Comparison of ENCODE assay signal across 8 cellular contexts in genomic region chr3:17645074-17645698, GRCh38.
A peak's percentile ranks its signal among the peaks of the same experiment; 100 is the strongest.
DNase-seq lines count a peak whose midpoint lies in the region; ATAC-seq, FAIRE-seq and TF ChIP-seq lines count a peak whose summit lies in the region.

No MANE protein-coding gene starts in this region.

- POLR2A ChIA-PET in H1 (lab: Charles Lee; ENCODE audit: partially characterized antibody): no interaction called here

- no peak overlapping the region for H3K14ac ChIP-seq in H1 (ENCODE audit: insufficient read length)

- H3K4me1 ChIP-seq in OCI-LY1 (ENCODE audit: insufficient read depth, low read length, severe bottlenecking): no peaks in the 10 kb centered on the region
- no peaks in the 10 kb centered on the region; a peak in 1 of 7 replicates for H3K4me1 ChIP-seq in H1 (replicated peaks in 1 of 4; ENCODE audit: control insufficient read depth in 3 of 4, insufficient read depth in 4 of 4, low read length in 3 of 4)

- H2AFZ ChIP-seq in OCI-LY1 (ENCODE audit: low read length) (no peak overlapping the region), H1 (ENCODE audit: low read length) (no peak overlapping the region)

- H3K9me3 ChIP-seq in OCI-LY1 (ENCODE audit: low read length): no peaks in the 10 kb centered on the region
- no peaks in the 10 kb centered on the region for H3K9me3 ChIP-seq in H1 (ENCODE audit: insufficient read depth in 2 of 2, low read depth in 1 of 2, low read length in 1 of 2)
- no peaks in the 10 kb centered on the region for H3K9me3 ChIP-seq in MG63

- no peak for TF ChIP-seq EP300 in H1 (IDR thresholded peaks at IDR 0.05; ENCODE audit: borderline replicate concordance in 1 of 2, low read depth in 2 of 2, low read length in 2 of 2)

- TF ChIP-seq CTCF in OCI-LY1 (IDR thresholded peaks at IDR 0.05; ENCODE audit: low read length) (peak; percentile 65), H1 (IDR thresholded peaks at IDR 0.05; ENCODE audit: control extremely low read depth in 1 of 3, insufficient read depth in 1 of 3, low read depth in 1 of 3, low read length in 3 of 3) (peak in 2 of 3 experiments; percentile 53 to 60; a peak in 2 of 4 replicates)

- no peak for TF ChIP-seq POLR2A in H1 (IDR thresholded peaks at IDR 0.05; ENCODE audit: control extremely low read depth in 1 of 2, low read depth in 2 of 2, low read length in 2 of 2)

- H3K79me1 ChIP-seq in H1 (ENCODE audit: low read depth, low read length): no peaks in the 10 kb centered on the region; the same call in 1 of the 2 replicates

- no peaks in the 10 kb centered on the region for H3K23me2 ChIP-seq in H1 (ENCODE audit: low read depth, low read length)

- H2BK20ac ChIP-seq in H1 (ENCODE audit: low read length): no peak overlapping the region

- H3K18ac ChIP-seq in H1 (ENCODE audit: extremely low read depth, low read length): no peak overlapping the region

- H3K36me3 ChIP-seq in OCI-LY1 (ENCODE audit: insufficient read depth, low read length) (no peaks in the 10 kb centered on the region), H1 (ENCODE audit: control insufficient read depth in 2 of 4, insufficient read depth in 4 of 4, low read length in 3 of 4) (no peaks in the 10 kb centered on the region), MG63 (no peaks in the 10 kb centered on the region)

- H3K9me2 ChIP-seq in OCI-LY1 (ENCODE audit: low read depth, low read length): no peaks in the 10 kb centered on the region

- H3K27me3 ChIP-seq in OCI-LY1 (ENCODE audit: insufficient read depth, low read length) (no peaks in the 10 kb centered on the region), H1 (replicated peaks in 1 of 4; ENCODE audit: control insufficient read depth in 3 of 4, extremely low read depth in 1 of 4, insufficient read depth in 3 of 4, low read length in 3 of 4) (no peaks in the 10 kb centered on the region), MG63 (no peaks in the 10 kb centered on the region)

- H3K79me2 ChIP-seq in OCI-LY1 (ENCODE audit: insufficient read depth, low read length) (0 out of 2 replicates have a peak, but pooled peaks cover 6% of the 10 kb centered on the region), H1 (ENCODE audit: control insufficient read depth in 1 of 2, insufficient read depth in 2 of 2, low read length in 2 of 2) (no peaks in the 10 kb centered on the region)

- no peak overlapping the region for H3K23ac ChIP-seq in H1 (ENCODE audit: insufficient read length)

- DNase-seq in COR-L47 (lab: John Stamatoyannopoulos, UW) (peak; percentile 22), HT-29 (ENCODE audit: low spot score) (peak; percentile 68), H1 (ENCODE audit: low read depth in 1 of 2, low spot score in 2 of 2) (no peak), midbrain (lab: John Stamatoyannopoulos, UW) (peak; percentile 76), MG63 (no peak)

- H3K4me2 ChIP-seq in OCI-LY1 (ENCODE audit: low read length) (no peak overlapping the region), H1 (ENCODE audit: insufficient read depth in 1 of 2, low read depth in 2 of 2, low read length in 2 of 2) (no peak overlapping the region)

- no peak for ATAC-seq in GM19397 (IDR thresholded peaks at IDR 0.05; ENCODE audit: unreplicated experiment)
- no peak for ATAC-seq in GM19035 (IDR thresholded peaks at IDR 0.05; ENCODE audit: unreplicated experiment)

- no peak overlapping the region for H2BK12ac ChIP-seq in H1 (ENCODE audit: low read depth, low read length)

- H2AK5ac ChIP-seq in H1 (ENCODE audit: low read depth, low read length): no peak overlapping the region

- no peaks in the 10 kb centered on the region for H4K20me1 ChIP-seq in OCI-LY1 (ENCODE audit: insufficient read depth, low read length)
- H4K20me1 ChIP-seq in H1 (replicated peaks in 1 of 2; ENCODE audit: control insufficient read depth in 1 of 2, insufficient read depth in 2 of 2, low read length in 2 of 2): no peaks in the 10 kb centered on the region

- H3K56ac ChIP-seq in H1 (replicated peaks; ENCODE audit: insufficient read length, low read depth, low read length): no peak overlapping the region

- no peak overlapping the region for H3K4ac ChIP-seq in H1 (replicated peaks; ENCODE audit: insufficient read length, low read depth, low read length)

- no peak overlapping the region for H4K91ac ChIP-seq in H1 (replicated peaks; ENCODE audit: insufficient read length, low read length)

- H4K5ac ChIP-seq in H1 (ENCODE audit: insufficient read length, low read depth, low read length): no peak overlapping the region

- WGBS in H1 (ENCODE audit: extremely low coverage in 1 of 2, insufficient coverage in 1 of 2, insufficient read length in 1 of 2, insufficient replicate concordance in 2 of 2, low coverage in 1 of 2, low lambda C conversion rate in 2 of 2, missing lambda C conversion rate in 1 of 2), 2 experiments: 66% methylated on average over 4 of the region's 4 CpGs; no CpG with 5 or more reads in 1 of the 2 experiments

- CTCF ChIA-PET in H1 (lab: Charles Lee; ENCODE audit: partially characterized antibody): interaction anchor here (0.6 to 5.8 kb wide), 35 partner anchors 9 to 382 kb away, joined by 3 to 61 read pairs (median 4); no protein-coding TSS in a partner anchor

- no peak overlapping the region for H2BK5ac ChIP-seq in H1 (ENCODE audit: low read depth, low read length)

- H4K8ac ChIP-seq in H1 (ENCODE audit: extremely low read depth, insufficient read depth, low read length): no peak overlapping the region

- FAIRE-seq in H1 (lab: Jason Lieb, UNC): no peak

- no peak overlapping the region for H2BK15ac ChIP-seq in H1 (ENCODE audit: low read length)

- no peak overlapping the region for H2BK120ac ChIP-seq in H1 (replicated peaks; ENCODE audit: low read depth, low read length)

- H3K4me3 ChIP-seq in OCI-LY1 (ENCODE audit: low read depth, low read length, poor library complexity, severe bottlenecking) (no peak overlapping the region), H1 (ENCODE audit: extremely low read depth in 1 of 4, insufficient read depth in 2 of 4, low read depth in 3 of 4, low read length in 4 of 4) (no peak overlapping the region), MG63 (no peak overlapping the region)

- H3K9ac ChIP-seq in OCI-LY1 (ENCODE audit: low read length) (no peak overlapping the region), H1 (replicated peaks in 1 of 4; ENCODE audit: extremely low read depth in 1 of 4, low read depth in 3 of 4, low read length in 3 of 4) (no peak overlapping the region)

- no peaks in the 10 kb centered on the region for H3F3A ChIP-seq in OCI-LY1 (ENCODE audit: insufficient read depth, low read length)

- peak; percentile 60 for TF ChIP-seq RAD21 in H1 (IDR thresholded peaks at IDR 0.05 in 1 of 2, conservative IDR thresholded peaks at IDR 0.05 in 1 of 2; ENCODE audit: low read depth in 2 of 2, low read length in 2 of 2)

- H3K27ac ChIP-seq in OCI-LY1 (ENCODE audit: low read depth, low read length, poor library complexity, severe bottlenecking) (no peak overlapping the region), H1 (ENCODE audit: low read depth, low read length) (no peak overlapping the region)

TF ChIP-seq in H1, 55 proteins besides CTCF, POLR2A, EP300 and RAD21:
- TF ChIP-seq CEBPB (IDR thresholded peaks at IDR 0.05; ENCODE audit: low read depth, low read length) (peak; percentile 71; the same call in 1 of the 2 replicates), SP4 (IDR thresholded peaks at IDR 0.05; ENCODE audit: low read length) (no peak)

Comparison
In these comparisons a context has a peak if more than half of its experiments do, and no peak if none do; other contexts are left out.
1. DNase-seq: peak in COR-L47 (single experiment), HT-29 (single experiment) and midbrain (single experiment); none in H1 (0 of 2) and MG63 (single experiment).